Comparison of ENCODE assay signal across 11 cellular contexts in the genomic region with DNA sequence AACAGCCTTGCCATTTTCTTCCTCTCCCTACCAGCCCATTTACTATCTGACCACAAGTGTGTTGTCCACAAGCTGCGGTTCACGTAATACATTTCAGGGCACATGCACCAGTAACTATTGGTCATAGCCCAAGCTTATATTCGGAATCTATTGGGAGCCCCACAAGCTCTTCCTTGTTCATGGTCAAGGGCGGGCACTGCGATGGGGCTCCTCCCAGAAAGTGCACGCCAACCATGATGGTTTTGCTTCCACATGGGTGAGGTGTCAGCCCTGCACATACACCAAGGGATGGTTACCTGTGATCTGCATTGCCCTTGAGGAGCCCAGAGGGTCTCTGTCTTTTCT. TPM values are rescaled to one million over a fixed set of nuclear protein-coding genes. Genes with fewer than 3 reads are reported as not detected.
A peak's percentile ranks its signal among the peaks of the same experiment; 100 is the strongest.
DNase-seq lines count a peak whose midpoint lies in the region; ATAC-seq and TF ChIP-seq lines count a peak whose summit lies in the region.
"Had no signal": no experiment of that assay in that cellular context is flagged by ENCODE, and none has a peak within 500 bp of the region (broad histone marks: within the 10 kb centered on the region; RNA-seq: fewer than 3 reads in every experiment).

No MANE protein-coding gene starts in this region.

- TF ChIP-seq POLR2A in esophagus squamous epithelium (IDR thresholded peaks at IDR 0.05): no peak
- TF ChIP-seq POLR2A in upper lobe of left lung (IDR thresholded peaks at IDR 0.05): no peak

- no peaks in the 10 kb centered on the region for H3K27me3 ChIP-seq in esophagus squamous epithelium
- H3K27me3 ChIP-seq in muscle layer of colon (ENCODE audit: control insufficient read depth in 1 of 2, insufficient read depth in 2 of 2, low read length in 2 of 2): no peaks in the 10 kb centered on the region
- H3K27me3 ChIP-seq in upper lobe of left lung: no peaks in the 10 kb centered on the region

- DNase-seq in DMS153 (lab: John Stamatoyannopoulos, UW) (peak; percentile 95), DMS153 treated with DMSO at 0.1 percent for 48 hours (lab: John Stamatoyannopoulos, UW; ENCODE audit: unreplicated experiment) (no peak), esophagus squamous epithelium (lab: John Stamatoyannopoulos, UW) (no peak), upper lobe of left lung (no peak), ureter (ENCODE audit: low spot score) (no peak), DMS 273 (lab: John Stamatoyannopoulos, UW; ENCODE audit: unreplicated experiment) (no peak)
- no peak for DNase-seq in stimulated activated naive B cell treated with anti-CD40 and anti-IgM and Interleukin-4, amounts not matched to agents 10 μg/mL and 1 μg/mL and 100 μg/mL, for 72 hours
- DNase-seq: NCI-H526 treated with DMSO at 0.1 percent for 48 hours had no signal

- peaks cover 59 to 83% (median 62%) of the 10 kb centered on the region in 3 donors for H3K4me1 ChIP-seq in esophagus squamous epithelium
- H3K4me1 ChIP-seq in muscle layer of colon (ENCODE audit: insufficient read depth, low read length): peaks cover 77% of the 10 kb centered on the region
- H3K4me1 ChIP-seq in upper lobe of left lung: peaks cover 67 to 75% (median 73%) of the 10 kb centered on the region in 4 donors

- H3K4me3 ChIP-seq in esophagus squamous epithelium (no peak overlapping the region), muscle layer of colon (ENCODE audit: low read depth in 1 of 2, low read length in 2 of 2) (peak overlapping the region in 1 of 2 donors; percentile 35), upper lobe of left lung (peak overlapping the region in 2 of 4 donors; percentile 8 to 19)
- H3K4me3 ChIP-seq: skin epidermis had no signal

- no peaks in the 10 kb centered on the region for H3K27me3 Mint-ChIP-seq in stimulated activated naive B cell treated with anti-CD40 and anti-IgM and Interleukin-4, amounts not matched to agents 10 μg/mL and 1 μg/mL and 100 μg/mL, for 72 hours

- peak overlapping the region; percentile 62 to 93 (median 90) for H3K27ac ChIP-seq in esophagus squamous epithelium
- H3K27ac ChIP-seq in muscle layer of colon (ENCODE audit: low read depth, low read length): peak overlapping the region; percentile 96
- peak overlapping the region; percentile 86 to 94 (median 90) for H3K27ac ChIP-seq in upper lobe of left lung
- H3K27ac ChIP-seq: 22Rv1 had no signal

- no peaks in the 10 kb centered on the region for H3K36me3 Mint-ChIP-seq in stimulated activated naive B cell treated with anti-CD40 and anti-IgM and Interleukin-4, amounts not matched to agents 10 μg/mL and 1 μg/mL and 100 μg/mL, for 72 hours

- no peaks in the 10 kb centered on the region for H3K9me3 ChIP-seq in esophagus squamous epithelium
- H3K9me3 ChIP-seq in muscle layer of colon (ENCODE audit: low read length): no peaks in the 10 kb centered on the region
- H3K9me3 ChIP-seq in upper lobe of left lung: no peaks in the 10 kb centered on the region

- peak overlapping the region; percentile 38 for H3K9ac ChIP-seq in muscle layer of colon (ENCODE audit: low read length)

- TF ChIP-seq CTCF in esophagus squamous epithelium (IDR thresholded peaks at IDR 0.05) (no peak), upper lobe of left lung (IDR thresholded peaks at IDR 0.05) (no peak)

- H3K9me3 Mint-ChIP-seq in stimulated activated naive B cell treated with anti-CD40 and anti-IgM and Interleukin-4, amounts not matched to agents 10 μg/mL and 1 μg/mL and 100 μg/mL, for 72 hours: no peaks in the 10 kb centered on the region

- H3K36me3 ChIP-seq in esophagus squamous epithelium (peaks cover 0 to 49% (median 7%) of the 10 kb centered on the region in 3 donors), muscle layer of colon (ENCODE audit: insufficient read depth, low read length) (peaks cover 42% of the 10 kb centered on the region), upper lobe of left lung (peaks cover 0 to 32% (median 7%) of the 10 kb centered on the region in 4 donors)

- H3K27ac Mint-ChIP-seq in stimulated activated naive B cell treated with anti-CD40 and anti-IgM and Interleukin-4, amounts not matched to agents 10 μg/mL and 1 μg/mL and 100 μg/mL, for 72 hours: no peak overlapping the region

- H3K4me3 Mint-ChIP-seq in stimulated activated naive B cell treated with anti-CD40 and anti-IgM and Interleukin-4, amounts not matched to agents 10 μg/mL and 1 μg/mL and 100 μg/mL, for 72 hours: no peak overlapping the region

- ATAC-seq in upper lobe of left lung (ENCODE audit: low FRiP score in 2 of 2): peak in 1 of 2 donors; percentile 20
- ATAC-seq in stimulated activated naive B cell treated with anti-CD40 and anti-IgM and Interleukin-4, amounts not matched to agents 10 μg/mL and 1 μg/mL and 100 μg/mL, for 72 hours (replicated peaks): no peak

- no peak for TF ChIP-seq EP300 in upper lobe of left lung (IDR thresholded peaks at IDR 0.05)

- peaks cover 32 to 51% of the 10 kb centered on the region in 2 donors for H3K4me1 Mint-ChIP-seq in stimulated activated naive B cell treated with anti-CD40 and anti-IgM and Interleukin-4, amounts not matched to agents 10 μg/mL and 1 μg/mL and 100 μg/mL, for 72 hours

- intact Hi-C loops in esophagus squamous epithelium (cut with DNase I): no loop called here

- WGBS in esophagus squamous epithelium, 2 donors: 45 to 63% methylated on average over 5 of the region's 6 CpGs
- 51 to 55% methylated on average over 5 to 6 of the region's 6 CpGs for WGBS in upper lobe of left lung, 2 donors

RNA-seq across cellular contexts. Expression of gene THRA, which starts 12.1 kb away (rescaled TPM):
- total RNA-seq in esophagus squamous epithelium (10 to 100 TPM in 2 of 4 donors, 1 to 10 TPM in 2; 4.2 to 27.1 (median 13.4) TPM), upper lobe of left lung (10 to 100 TPM; 31.0 to 55.3 (median 49.9) TPM), ureter (54.7 TPM)

RNA-seq across cellular contexts. Expression of gene MED24, which starts 20.6 kb away (rescaled TPM):
- total RNA-seq in esophagus squamous epithelium (10 to 100 TPM; 44.2 to 56.1 (median 49.0) TPM), upper lobe of left lung (100 to 1,000 TPM in 1 of 6 donors, 10 to 100 TPM in 5; 36.5 to 157 (median 71.0) TPM), ureter (87.9 TPM)

RNA-seq across cellular contexts. Expression of gene NR1D1, which starts 25.5 kb away (rescaled TPM):
- total RNA-seq in esophagus squamous epithelium: 10 to 100 TPM in 1 of 4 donors, 1 to 10 TPM in 3; 3.8 to 16.4 (median 5.4) TPM
- 10 to 100 TPM in 5 of 6 donors, 1 to 10 TPM in 1; 3.8 to 24.7 (median 15.8) TPM for total RNA-seq in upper lobe of left lung
- total RNA-seq in ureter: 26.0 TPM

RNA-seq across cellular contexts. Expression of gene MSL1, which starts 46.9 kb away (rescaled TPM):
- total RNA-seq in esophagus squamous epithelium (10 to 100 TPM; 41.5 to 59.9 (median 51.5) TPM), upper lobe of left lung (100 to 1,000 TPM in 3 of 6 donors, 10 to 100 TPM in 3; 57.6 to 240 (median 97.0) TPM), ureter (91.3 TPM)

RNA-seq across cellular contexts. Expression of gene CSF3, which starts 59.6 kb away (rescaled TPM):
- total RNA-seq in esophagus squamous epithelium (1 to 10 TPM in 1 of 4 donors, not detected in 3; 4.0 TPM), upper lobe of left lung (10 to 100 TPM in 1 of 6 donors, 1 to 10 TPM in 5; 1.6 to 14.4 (median 2.7) TPM), ureter (1.0 TPM)
